Comparison of ENCODE assay signal across 8 cellular contexts in the genomic region with DNA sequence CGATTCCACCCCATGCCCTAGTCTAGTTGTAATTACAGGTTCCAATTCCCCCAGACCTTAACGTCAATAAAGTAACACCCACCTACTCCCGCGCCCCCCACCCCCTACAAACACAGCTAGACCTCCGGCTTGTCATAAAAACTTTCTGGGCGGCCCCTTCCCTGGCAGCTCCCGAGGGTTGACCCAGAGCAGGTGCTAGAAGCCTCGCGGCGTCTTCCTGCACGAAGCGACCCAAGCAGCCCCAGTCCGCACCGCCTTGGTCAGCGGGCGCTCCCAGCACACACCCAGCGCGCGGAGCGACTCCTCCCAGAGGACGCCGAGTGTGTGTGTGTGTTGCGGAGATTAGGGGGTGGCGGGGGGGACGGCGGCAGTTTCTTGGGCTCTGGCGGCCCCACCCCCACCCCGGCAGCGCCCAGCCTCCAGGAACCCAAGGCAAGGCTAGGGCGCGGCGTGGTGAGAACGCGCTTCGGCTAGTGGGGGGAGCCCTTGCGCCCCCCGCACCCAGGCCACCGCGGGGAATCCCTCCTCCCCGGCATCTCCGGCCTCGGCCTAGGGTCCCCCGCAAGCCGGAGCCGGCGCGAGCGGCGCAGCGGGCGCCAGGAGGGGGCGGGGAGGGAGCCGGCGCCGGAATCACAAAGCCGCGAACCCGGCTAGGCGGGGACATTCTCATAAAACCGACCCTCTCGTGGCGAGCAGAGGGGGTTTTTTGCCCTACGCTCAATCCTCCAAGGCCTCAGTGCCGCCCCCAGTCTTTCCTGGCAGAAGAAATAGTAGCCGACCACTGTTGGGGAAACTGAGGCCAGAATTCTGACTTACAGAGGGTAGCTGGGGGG. TPM values are rescaled to one million over a fixed set of nuclear protein-coding genes. Genes with fewer than 3 reads are reported as not detected.
A peak's percentile ranks its signal among the peaks of the same experiment; 100 is the strongest.
DNase-seq lines count a peak whose midpoint lies in the region; ATAC-seq and TF ChIP-seq lines count a peak whose summit lies in the region.

No MANE protein-coding gene starts in this region.

- peaks cover 58% of the 10 kb centered on the region for H3K27me3 Mint-ChIP-seq in IgD-negative memory B cell
- peaks cover 18% of the 10 kb centered on the region for H3K27me3 Mint-ChIP-seq in endodermal cell (ENCODE audit: insufficient read depth)
- H3K27me3 Mint-ChIP-seq in naive B cell, result peaks cover 61 to 88% (median 83%) of the 10 kb centered on the region in 3 donors

- H3K27me3 ChIP-seq in ACC112 (ENCODE audit: insufficient read depth, low read length), result peaks cover 73% of the 10 kb centered on the region
- peaks cover 18% of the 10 kb centered on the region for H3K27me3 ChIP-seq in endodermal cell (ENCODE audit: control insufficient read depth, insufficient read depth, low read length, poor library complexity, severe bottlenecking)
- H3K27me3 ChIP-seq in mesenchymal stem cell (ENCODE audit: control insufficient read depth in 1 of 2, insufficient read depth in 1 of 2, low read length in 2 of 2), result peaks cover 84 to 86% of the 10 kb centered on the region in 2 experiments

- H3K9me3 Mint-ChIP-seq in IgD-negative memory B cell (no peaks in the 10 kb centered on the region), endodermal cell (no peaks in the 10 kb centered on the region), naive B cell (peaks cover 0 to under 1% (median 0%) of the 10 kb centered on the region in 7 donors)

- H3K36me3 Mint-ChIP-seq in IgD-negative memory B cell, result no peaks in the 10 kb centered on the region
- no peaks in the 10 kb centered on the region for H3K36me3 Mint-ChIP-seq in endodermal cell (ENCODE audit: low read depth)
- peaks cover 0 to 15% of the 10 kb centered on the region in 2 donors for H3K36me3 Mint-ChIP-seq in naive B cell

- no peak overlapping the region for H2BK5ac ChIP-seq in mesenchymal stem cell (ENCODE audit: low read depth, low read length, poor library complexity, severe bottlenecking)

- H3K4ac ChIP-seq in mesenchymal stem cell (ENCODE audit: low read depth in 1 of 2, low read length in 2 of 2), result no peak overlapping the region

- H3K4me2 ChIP-seq in mesenchymal stem cell (ENCODE audit: low read length, poor library complexity, severe bottlenecking), result no peak overlapping the region

- H3K4me3 Mint-ChIP-seq in IgD-negative memory B cell (peak overlapping the region in 3 of 4 donors; percentile 54 to 79 (median 65)), endodermal cell (peak overlapping the region; percentile 78), naive B cell (peak overlapping the region in 5 of 8 donors; percentile 31 to 76 (median 66))

- H3K4me3 ChIP-seq in ACC112 (ENCODE audit: low read depth, low read length) (peak overlapping the region; percentile 77), endodermal cell (ENCODE audit: low read length) (peak overlapping the region; percentile 99), mesenchymal stem cell (ENCODE audit: insufficient read depth in 1 of 2, low read depth in 1 of 2, low read length in 2 of 2) (peak overlapping the region in 1 of 2 experiments; percentile 60)

- no peak overlapping the region for H2BK15ac ChIP-seq in mesenchymal stem cell (ENCODE audit: low read depth, poor library complexity, severe bottlenecking)

- peaks cover 11 to 15% (median 13%) of the 10 kb centered on the region in 3 donors for H3K4me1 Mint-ChIP-seq in IgD-negative memory B cell
- peaks cover 48% of the 10 kb centered on the region for H3K4me1 Mint-ChIP-seq in endodermal cell
- peaks cover 25 to 28% (median 27%) of the 10 kb centered on the region in 3 donors for H3K4me1 Mint-ChIP-seq in naive B cell

- no peak overlapping the region for H4K8ac ChIP-seq in mesenchymal stem cell (ENCODE audit: low read length)

- H3K9me3 ChIP-seq in endodermal cell (ENCODE audit: control insufficient read depth, low read length) (no peaks in the 10 kb centered on the region), mesenchymal stem cell (ENCODE audit: control insufficient read depth, low read length) (no peaks in the 10 kb centered on the region)

- H3K14ac ChIP-seq in mesenchymal stem cell (ENCODE audit: low read length in 2 of 2), result no peak overlapping the region

- H3K9ac ChIP-seq in endodermal cell (ENCODE audit: extremely low read depth, low read length, poor library complexity, severe bottlenecking) (peak overlapping the region; percentile 83), mesenchymal stem cell (ENCODE audit: low read length) (no peak overlapping the region)

- no peak overlapping the region for H2BK120ac ChIP-seq in mesenchymal stem cell (ENCODE audit: low read depth, low read length)

- DNase-seq in endodermal cell, result peak; percentile 86
- DNase-seq in naive B cell, result no peak
- no peak for DNase-seq in effector CD8-positive, alpha-beta T cell (lab: John Stamatoyannopoulos, UW)
- DNase-seq in mesenchymal stem cell, result no peak

- H3K18ac ChIP-seq in mesenchymal stem cell (ENCODE audit: low read depth in 1 of 2, low read length in 2 of 2), result no peak overlapping the region

- peak overlapping the region in 1 of 2 experiments; percentile 88 for H3K23ac ChIP-seq in mesenchymal stem cell (ENCODE audit: low read length in 2 of 2)

- 0 to 1% methylated on average over 11 to 65 of the region's 65 CpGs for WGBS in endodermal cell (ENCODE audit: insufficient coverage in 1 of 2, insufficient read length in 1 of 2), 2 experiments
- 2% methylated on average over 56 of the region's 65 CpGs for WGBS in mesenchymal stem cell

- no peaks in the 10 kb centered on the region for H3K79me2 ChIP-seq in ACC112 (ENCODE audit: control insufficient read depth, insufficient read depth, low read length, unreplicated experiment)

- H2AFZ ChIP-seq in ACC112 (ENCODE audit: low read length, unreplicated experiment) (no peak overlapping the region), mesenchymal stem cell (ENCODE audit: low read depth, low read length) (no peak overlapping the region)

- H2BK12ac ChIP-seq in mesenchymal stem cell (ENCODE audit: low read length in 2 of 2), result no peak overlapping the region

- H3K4me1 ChIP-seq in ACC112 (ENCODE audit: control insufficient read depth, insufficient read depth, low read length, unreplicated experiment) (peaks cover 22% of the 10 kb centered on the region), endodermal cell (ENCODE audit: control insufficient read depth, insufficient read depth, low read length) (peaks cover 25% of the 10 kb centered on the region), mesenchymal stem cell (ENCODE audit: control insufficient read depth, insufficient read depth, low read depth, low read length) (peaks cover 30% of the 10 kb centered on the region)

- no peak overlapping the region for H4K91ac ChIP-seq in mesenchymal stem cell (ENCODE audit: low read length)

- no peak overlapping the region for H2AK5ac ChIP-seq in mesenchymal stem cell (ENCODE audit: low read length, severe bottlenecking)

- H3K27ac ChIP-seq in ACC112 (ENCODE audit: low read depth, low read length) (no peak overlapping the region), endodermal cell (ENCODE audit: low read depth, low read length) (no peak overlapping the region), mesenchymal stem cell (ENCODE audit: low read length, poor library complexity, severe bottlenecking) (no peak overlapping the region)

- no peak for TF ChIP-seq CTCF in endodermal cell (conservative IDR thresholded peaks at IDR 0.05)

- H3K36me3 ChIP-seq in ACC112 (ENCODE audit: insufficient read depth, low read length) (no peaks in the 10 kb centered on the region), endodermal cell (ENCODE audit: control insufficient read depth, insufficient read depth, low read length) (peaks cover 5% of the 10 kb centered on the region), mesenchymal stem cell (ENCODE audit: control insufficient read depth in 1 of 2, insufficient read depth in 2 of 2, low read depth in 1 of 2, low read length in 2 of 2) (no peaks in the 10 kb centered on the region)

- ATAC-seq in naive B cell (ENCODE audit: low read depth in 2 of 2) (no peak), HG03565 (IDR thresholded peaks at IDR 0.05; ENCODE audit: unreplicated experiment) (no peak), GM21381 (IDR thresholded peaks at IDR 0.05; ENCODE audit: unreplicated experiment) (no peak)

- H3K27ac Mint-ChIP-seq in IgD-negative memory B cell, result no peak overlapping the region
- peak overlapping the region; percentile 69 for H3K27ac Mint-ChIP-seq in endodermal cell
- H3K27ac Mint-ChIP-seq in naive B cell, result no peak overlapping the region

- H3K79me1 ChIP-seq in mesenchymal stem cell (replicated peaks; ENCODE audit: low read length, poor library complexity, severe bottlenecking), result no peaks in the 10 kb centered on the region

RNA-seq across cellular contexts. Expression of gene PCDH1, which starts 2.2 kb away (rescaled TPM):
- polyA plus RNA-seq in IgD-negative memory B cell (0.10 TPM), naive B cell (ENCODE audit: low read depth in 6 of 6) (not detected)
- total RNA-seq in endodermal cell, result 10 to 100 TPM; 45.4 to 69.7 TPM
- 17.2 TPM for polyA plus RNA-seq in endodermal cell (2013, experiment 1 of 2)
- polyA plus RNA-seq in endodermal cell (2013, experiment 2 of 2), result 13.5 TPM
- polyA plus RNA-seq in mesenchymal stem cell (2013, experiment 1 of 2), result 2.1 TPM
- 2.0 TPM for polyA plus RNA-seq in mesenchymal stem cell (2013, experiment 2 of 2)

RNA-seq across cellular contexts. Expression of gene DELE1, which starts 47.7 kb away (rescaled TPM):
- polyA plus RNA-seq in IgD-negative memory B cell (32.3 TPM), naive B cell (ENCODE audit: low read depth in 6 of 6) (10 to 100 TPM; 39.1 to 51.1 (median 44.1) TPM)
- 10 to 100 TPM; 66.5 to 71.4 TPM for total RNA-seq in endodermal cell
- polyA plus RNA-seq in endodermal cell (2013, experiment 1 of 2), result 74.8 TPM
- 65.1 TPM for polyA plus RNA-seq in endodermal cell (2013, experiment 2 of 2)
- polyA plus RNA-seq in mesenchymal stem cell (2013, experiment 1 of 2), result 36.7 TPM
- polyA plus RNA-seq in mesenchymal stem cell (2013, experiment 2 of 2), result 36.2 TPM
